In the genomic region with DNA sequence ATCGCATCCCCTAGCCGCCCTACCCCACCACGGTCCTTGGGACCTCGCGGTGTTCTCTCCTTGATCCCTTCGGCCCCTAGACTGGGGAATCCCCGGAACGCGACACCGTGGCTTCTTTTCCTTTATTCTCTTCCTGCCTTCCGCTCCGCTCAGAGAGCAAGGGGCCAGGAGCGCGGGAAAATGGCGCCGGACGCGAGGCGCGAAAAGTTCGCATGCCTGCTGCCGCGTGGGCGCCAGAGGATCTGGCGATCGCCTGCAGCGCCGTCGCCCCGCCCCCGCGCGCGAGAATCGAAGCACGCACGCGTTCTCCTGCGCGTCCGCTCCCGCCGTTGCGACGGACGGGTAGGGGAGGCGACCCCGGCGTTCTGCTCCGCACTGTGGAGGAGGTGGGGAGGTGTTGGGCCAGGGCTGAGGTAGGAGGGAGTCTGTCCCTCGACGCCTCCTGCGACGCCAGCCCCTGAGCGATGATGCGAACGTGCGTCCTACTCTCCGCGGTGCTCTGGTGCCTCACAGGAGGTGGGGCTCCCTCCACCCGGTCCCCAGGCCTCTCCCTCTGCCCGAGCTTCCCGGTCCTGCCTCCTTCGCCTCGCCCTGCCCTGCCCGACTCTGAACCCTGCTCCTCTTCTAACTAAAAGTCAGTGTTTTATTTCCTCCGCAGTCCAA, we compare ENCODE assay signal across 9 cellular contexts. TPM values are rescaled to one million over a fixed set of nuclear protein-coding genes. Genes with fewer than 3 reads are reported as not detected.
A peak's percentile ranks its signal among the peaks of the same experiment; 100 is the strongest.
DNase-seq lines count a peak whose midpoint lies in the region; ATAC-seq and TF ChIP-seq lines count a peak whose summit lies in the region.
"Had no signal": no experiment of that assay in that cellular context is flagged by ENCODE, and none has a peak within 500 bp of the region (broad histone marks: within the 10 kb centered on the region; RNA-seq: fewer than 3 reads in every experiment).

A gene with protein sequence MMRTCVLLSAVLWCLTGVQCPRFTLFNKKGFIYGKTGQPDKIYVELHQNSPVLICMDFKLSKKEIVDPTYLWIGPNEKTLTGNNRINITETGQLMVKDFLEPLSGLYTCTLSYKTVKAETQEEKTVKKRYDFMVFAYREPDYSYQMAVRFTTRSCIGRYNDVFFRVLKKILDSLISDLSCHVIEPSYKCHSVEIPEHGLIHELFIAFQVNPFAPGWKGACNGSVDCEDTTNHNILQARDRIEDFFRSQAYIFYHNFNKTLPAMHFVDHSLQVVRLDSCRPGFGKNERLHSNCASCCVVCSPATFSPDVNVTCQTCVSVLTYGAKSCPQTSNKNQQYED (plus strand): TSS at position 312 of the 663 bp plus-strand sequence. CDS start 153 bp downstream, at position 465.

- no peaks in the 10 kb centered on the region for H3K36me3 ChIP-seq in Peyer's patch

- DNase-seq in ELF-1 (ENCODE audit: low read depth, low spot score) (peak; percentile 9), Peyer's patch (peak in 2 of 3 donors; percentile 50 to 60), kidney glomerular epithelial cell (lab: John Stamatoyannopoulos, UW) (no peak), HuH-7.5 (ENCODE audit: low spot score) (no peak), GM13977 (ENCODE audit: low spot score) (no peak)
- peak; percentile 69 for DNase-seq in activated naive CD4-positive, alpha-beta T cell treated with Interleukin-2 at 50 U/mL for 16 hours
- DNase-seq in stimulated activated CD4-positive, alpha-beta T cell treated with anti-CD3 and anti-CD28 coated beads, Interleukin-12 subunit alpha, Interleukin-12 subunit beta, amount 100 ng/mL, for 48 hours (ENCODE audit: low read depth in 2 of 3, low spot score in 1 of 3) = peak in 2 of 3 donors; percentile 41 to 51
- DNase-seq: dorsolateral prefrontal cortex had no signal

- no peak for TF ChIP-seq POLR2A in Peyer's patch (IDR thresholded peaks at IDR 0.05)

- H3K4me1 ChIP-seq in Peyer's patch = peaks cover 0 to 9% (median 3%) of the 10 kb centered on the region in 4 donors

- no peak for ATAC-seq in HG02970 (IDR thresholded peaks at IDR 0.05; ENCODE audit: low FRiP score, unreplicated experiment)

- in situ Hi-C loops in GM13977 (cut with MboI; ENCODE audit: low pct_unique_long_range_greater_than_20kb, low sequenced_read_pairs, unreplicated experiment) = no loop called here

- peaks cover 0 to 5% (median 0%) of the 10 kb centered on the region in 4 donors for H3K9me3 ChIP-seq in Peyer's patch

- H3K27ac ChIP-seq in Peyer's patch = peak within 1 kb of the TSS; percentile 51 to 90 (median 61)
- H3K27ac ChIP-seq: dorsolateral prefrontal cortex had no signal

- no peaks in the 10 kb centered on the region for H3K27me3 ChIP-seq in Peyer's patch

- peak within 1 kb of the TSS; percentile 19 to 30 (median 23) for H3K4me3 ChIP-seq in Peyer's patch
- H3K4me3 ChIP-seq: dorsolateral prefrontal cortex had no signal

- TF ChIP-seq CTCF in Peyer's patch (IDR thresholded peaks at IDR 0.05) (no peak), GM13977 (IDR thresholded peaks at IDR 0.05; ENCODE audit: extremely low read depth, insufficient read depth, missing control alignments) (no peak)

RNA-seq across cellular contexts. Expression of the gene that starts here (rescaled TPM):
- not detected for total RNA-seq in Peyer's patch
- total RNA-seq: dorsolateral prefrontal cortex had no signal

Comparison
In these comparisons a context has a peak if more than half of its experiments do, and no peak if none do; other contexts are left out.
1. Peak in DNase-seq, H3K4me3 ChIP-seq and H3K27ac ChIP-seq in Peyer's patch; RNA of the gene not detected or under 1 TPM.
2. DNase-seq: peak in ELF-1 (single experiment), activated naive CD4-positive, alpha-beta T cell treated with Interleukin-2 at 50 U/mL for 16 hours (single experiment) and stimulated activated CD4-positive, alpha-beta T cell treated with anti-CD3 and anti-CD28 coated beads, Interleukin-12 subunit alpha, Interleukin-12 subunit beta, amount 100 ng/mL, for 48 hours (2 of 3); none in kidney glomerular epithelial cell (single experiment), HuH-7.5 (single experiment) and GM13977 (single experiment).